ENCODE assay signal across 1 cellular context in genomic region chr17:68657166-68657940, GRCh38.
TF ChIP-seq lines count a peak whose summit lies in the region.

No MANE protein-coding gene starts in this region.

TF ChIP-seq in HepG2, 621 proteins besides CTCF, POLR2A, EP300 and RAD21 (continued from another document):
- TF ChIP-seq MLXIP (CRISPR knock-in tag; IDR thresholded peaks at IDR 0.05; ENCODE audit: borderline replicate concordance) = no peak
TF ChIP-seq in HepG2: peak in this region for 0.
